ENCODE assay signal across 21 cellular contexts in genomic region chr4:84579410-84579791, GRCh38. TPM values are rescaled to one million over a fixed set of nuclear protein-coding genes. Genes with fewer than 3 reads are reported as not detected.
DNase-seq lines count a peak whose midpoint lies in the region; ATAC-seq and TF ChIP-seq lines count a peak whose summit lies in the region.
"Had no signal": no experiment of that assay in that cellular context is flagged by ENCODE, and none has a peak within 500 bp of the region (broad histone marks: within the 10 kb centered on the region; RNA-seq: fewer than 3 reads in every experiment).

No MANE protein-coding gene starts in this region.

- peaks cover 40% of the 10 kb centered on the region for H3K27me3 Mint-ChIP-seq in nephron (ENCODE audit: low read depth)

- H3K9ac ChIP-seq in SK-N-MC (ENCODE audit: insufficient read length) = peak overlapping the region; percentile 5

- no peaks in the 10 kb centered on the region for H3K9me3 ChIP-seq in SK-N-MC (ENCODE audit: low read depth, low read length)
- H3K9me3 ChIP-seq: breast epithelium, pancreas had no signal

- peak overlapping the region in 1 of 3 experiments; percentile 38 for H3K4me3 Mint-ChIP-seq in nephron
- H3K4me3 Mint-ChIP-seq: stimulated activated effector memory CD8-positive, alpha-beta T cell treated with anti-CD3 and anti-CD28 coated beads, Interleukin-12 subunit alpha, Interleukin-12 subunit beta, amount 100 ng/mL, for 72 hours; T-cell had no signal

- no peaks in the 10 kb centered on the region for H3K36me3 Mint-ChIP-seq in nephron (ENCODE audit: low read depth)
- H3K36me3 Mint-ChIP-seq: stimulated activated effector memory CD8-positive, alpha-beta T cell treated with anti-CD3 and anti-CD28 coated beads, Interleukin-12 subunit alpha, Interleukin-12 subunit beta, amount 100 ng/mL, for 72 hours; T-cell had no signal

- no peak for ATAC-seq in HG03097 (IDR thresholded peaks at IDR 0.05; ENCODE audit: low FRiP score, unreplicated experiment)
- ATAC-seq in GM18517 (IDR thresholded peaks at IDR 0.05; ENCODE audit: unreplicated experiment) = no peak
- ATAC-seq: pancreas, T-cell had no signal

- TF ChIP-seq CTCF in epithelial cell of proximal tubule (conservative IDR thresholded peaks at IDR 0.05; ENCODE audit: low read depth, low read length) = no peak
- no peak for TF ChIP-seq CTCF in nephron (IDR thresholded peaks at IDR 0.05; ENCODE audit: unreplicated experiment in 3 of 3)

- no peaks in the 10 kb centered on the region for H3K36me3 ChIP-seq in SK-N-MC (ENCODE audit: insufficient read depth, low read length)
- H3K36me3 ChIP-seq: BLaER1 treated with 17β-estradiol and CSF1 and Interleukin-3, amounts not matched to agents 10 nM and 100 nM; breast epithelium; pancreas had no signal

- H3K27ac Mint-ChIP-seq in nephron = peak overlapping the region; percentile 91 to 95 (median 93)
- H3K27ac Mint-ChIP-seq: stimulated activated effector memory CD8-positive, alpha-beta T cell treated with anti-CD3 and anti-CD28 coated beads, Interleukin-12 subunit alpha, Interleukin-12 subunit beta, amount 100 ng/mL, for 72 hours; T-cell had no signal

- no peaks in the 10 kb centered on the region for H3K9me3 Mint-ChIP-seq in nephron
- H3K9me3 Mint-ChIP-seq: T-cell had no signal

- H3K27ac ChIP-seq in SK-N-MC = no peak overlapping the region
- H3K27ac ChIP-seq: BLaER1 treated with 17β-estradiol and CSF1 and Interleukin-3, amounts not matched to agents 10 nM and 100 nM; foreskin keratinocyte; pancreas had no signal

- DNase-seq in DMS79 (lab: John Stamatoyannopoulos, UW) (peak; percentile 17), SK-N-MC (ENCODE audit: low read depth, low spot score) (no peak), epithelial cell of proximal tubule (ENCODE audit: low read depth) (peak; percentile 69), occipital lobe (lab: John Stamatoyannopoulos, UW) (no peak), pons (ENCODE audit: low spot score) (no peak)
- DNase-seq: activated CD4-positive, alpha-beta T cell treated with anti-CD3 and anti-CD28 coated beads, Interleukin-2, amount 50 U/mL, for 1 hour; activated effector memory CD4-positive, alpha-beta T cell treated with Interleukin-2 at 50 U/mL for 16 hours; MV-4-11; NCI-H187 treated with DMSO at 0.1 percent for 48 hours; NCI-H345; pancreas; SIG-M5; T-cell had no signal

- H3K4me3 ChIP-seq in SK-N-MC (no peak overlapping the region), epithelial cell of proximal tubule (ENCODE audit: low read depth, low read length) (no peak overlapping the region)
- H3K4me3 ChIP-seq: BLaER1 treated with 17β-estradiol and CSF1 and Interleukin-3, amounts not matched to agents 10 nM and 100 nM; breast epithelium; pancreas had no signal

- H3K4me1 Mint-ChIP-seq in nephron = peaks cover 10% of the 10 kb centered on the region

RNA-seq across cellular contexts. Expression of gene CDS1, which starts 3.5 kb away (rescaled TPM):
- 9.6 and 12.9 TPM in 2 replicates for total RNA-seq in epithelial cell of proximal tubule
- total RNA-seq in occipital lobe = 9.4 TPM
- total RNA-seq: G401 had no signal

Comparison
In these comparisons a context has a peak if more than half of its experiments do, and no peak if none do; other contexts are left out.
1. DNase-seq: peak in DMS79 (single experiment) and epithelial cell of proximal tubule (single experiment); none in SK-N-MC (single experiment), occipital lobe (single experiment) and pons (single experiment).